Comparison of ENCODE assay signal across 18 cellular contexts in genomic region chr4:146590801-146591200, GRCh38. TPM values are rescaled to one million over a fixed set of nuclear protein-coding genes. Genes with fewer than 3 reads are reported as not detected.
DNase-seq lines count a peak whose midpoint lies in the region; TF ChIP-seq lines count a peak whose summit lies in the region.
"Had no signal": no experiment of that assay in that cellular context is flagged by ENCODE, and none has a peak within 500 bp of the region (broad histone marks: within the 10 kb centered on the region; RNA-seq: fewer than 3 reads in every experiment).

No MANE protein-coding gene starts in this region.

- H2BK20ac ChIP-seq in H9 (ENCODE audit: low read depth, low read length, poor library complexity, severe bottlenecking) = no peak overlapping the region

- no peak overlapping the region for H3K4ac ChIP-seq in H9 (ENCODE audit: low read depth, low read length)

- H3K23me2 ChIP-seq in H9 (ENCODE audit: insufficient read length, low read depth, low read length, poor library complexity, severe bottlenecking) = no peaks in the 10 kb centered on the region

- TF ChIP-seq CTCF in H9 (conservative IDR thresholded peaks at IDR 0.05) = no peak
- TF ChIP-seq CTCF in WERI-Rb-1 (IDR thresholded peaks at IDR 0.05; ENCODE audit: low read depth, low read length) = no peak

- H3K23ac ChIP-seq in H9 (ENCODE audit: insufficient read length, low read depth, low read length) = no peak overlapping the region

- H3K79me1 ChIP-seq in H9 (ENCODE audit: insufficient read depth, low read depth, low read length, poor library complexity, severe bottlenecking) = no peaks in the 10 kb centered on the region

- H3K36me3 Mint-ChIP-seq in H9 (ENCODE audit: insufficient read depth in 1 of 3, low read depth in 3 of 3) = no peaks in the 10 kb centered on the region; a peak in 1 of 7 replicates
- H3K36me3 Mint-ChIP-seq: CD4-positive, alpha-beta memory T cell had no signal

- H3K27me3 ChIP-seq in H9 (ENCODE audit: insufficient read depth, low read length) (no peaks in the 10 kb centered on the region), WERI-Rb-1 (ENCODE audit: insufficient read depth, low read depth, severe bottlenecking) (no peaks in the 10 kb centered on the region)

- H3K9me3 ChIP-seq in H9 (ENCODE audit: control insufficient read depth, low read depth, low read length) (no peaks in the 10 kb centered on the region), WERI-Rb-1 (ENCODE audit: severe bottlenecking) (peaks cover 4% of the 10 kb centered on the region)
- H3K9me3 ChIP-seq: Caco-2, HAP-1 had no signal

- no peak overlapping the region for H4K8ac ChIP-seq in H9 (replicated peaks; ENCODE audit: insufficient read length, low read depth, low read length)

- no peaks in the 10 kb centered on the region for H3K36me3 ChIP-seq in WERI-Rb-1
- H3K36me3 ChIP-seq: HAP-1 had no signal

- peak overlapping the region; percentile 42 for H4K5ac ChIP-seq in H9 (ENCODE audit: insufficient read length, low read depth, low read length)

- no peaks in the 10 kb centered on the region for H4K20me1 ChIP-seq in H9 (ENCODE audit: control insufficient read depth, insufficient read depth, insufficient read length)

- no peak overlapping the region for H2BK12ac ChIP-seq in H9 (ENCODE audit: insufficient read length, low read depth, low read length)

- no peak overlapping the region for H2AFZ ChIP-seq in H9 (ENCODE audit: low read length)
- H2AFZ ChIP-seq: GM23338 had no signal

- H3K27ac Mint-ChIP-seq in H9 = no peak overlapping the region
- H3K27ac Mint-ChIP-seq: CD4-positive, alpha-beta memory T cell; GM23338; HFFc6 had no signal

- H3T11ph ChIP-seq in H9 (ENCODE audit: low read length) = no peak overlapping the region

- H2BK15ac ChIP-seq in H9 (ENCODE audit: low read depth, low read length) = no peak overlapping the region

- no peak overlapping the region for H3K9ac ChIP-seq in H9 (ENCODE audit: extremely low read depth, insufficient read length, low read length)

- no peak overlapping the region for H2AK5ac ChIP-seq in H9 (ENCODE audit: insufficient read length, low read length)

- H3K4me3 ChIP-seq in WERI-Rb-1 (ENCODE audit: low read depth, low read length) = no peak overlapping the region
- H3K4me3 ChIP-seq: GM12878, GM23338, HAP-1 had no signal

- no peak overlapping the region for H3K4me3 Mint-ChIP-seq in H9
- H3K4me3 Mint-ChIP-seq: CD4-positive, alpha-beta memory T cell; GM23338; HFFc6 had no signal

- peaks cover 4 to 7% of the 10 kb centered on the region in 2 experiments; a peak in 4 of 5 replicates for H3K9me3 Mint-ChIP-seq in H9
- H3K9me3 Mint-ChIP-seq: HFFc6 had no signal

- H3K27ac ChIP-seq in H9 (ENCODE audit: insufficient read length, low read depth, low read length) = no peak overlapping the region
- peak overlapping the region; percentile 63 for H3K27ac ChIP-seq in WERI-Rb-1

- no peak for DNase-seq in H9
- DNase-seq in NCI-H524 treated with DMSO at 0.1 percent for 48 hours (lab: John Stamatoyannopoulos, UW) = peak; percentile 88
- peak; percentile 80 for DNase-seq in WERI-Rb-1
- no peak for DNase-seq in NCI-H1694 treated with DMSO at 0.1 percent for 48 hours (lab: John Stamatoyannopoulos, UW)
- no peak for DNase-seq in COLO829 (ENCODE audit: low spot score)
- DNase-seq in germinal center (ENCODE audit: low spot score) = no peak
- DNase-seq: C1 segment of cervical spinal cord; Caco-2; CD4-positive, alpha-beta memory T cell; DMS79; EL; GDM1; HFFc6 had no signal

- no peak overlapping the region for H2BK5ac ChIP-seq in H9 (ENCODE audit: insufficient read length, low read length)

- H3K4me2 ChIP-seq in H9 (ENCODE audit: insufficient read depth, insufficient read length, low read length) = no peak overlapping the region
- H3K4me2 ChIP-seq: GM23338 had no signal

- H3K18ac ChIP-seq in H9 (ENCODE audit: insufficient read length, low read depth, low read length) = no peak overlapping the region

- H3K14ac ChIP-seq in H9 (ENCODE audit: insufficient read depth, low read length) = no peak overlapping the region

- H3K4me1 Mint-ChIP-seq in H9 = no peaks in the 10 kb centered on the region
- H3K4me1 Mint-ChIP-seq: CD4-positive, alpha-beta memory T cell; GM23338 had no signal

- no peak overlapping the region for H4K91ac ChIP-seq in H9 (ENCODE audit: insufficient read length, low read depth, low read length)

- H2BK120ac ChIP-seq in H9 (ENCODE audit: low read depth, low read length, poor library complexity, severe bottlenecking) = no peak overlapping the region

- no peaks in the 10 kb centered on the region for H3K79me2 ChIP-seq in H9 (ENCODE audit: insufficient read depth, low read length)

- H3K4me1 ChIP-seq in H9 (ENCODE audit: insufficient read depth, low read length) = no peaks in the 10 kb centered on the region
- H3K4me1 ChIP-seq: Caco-2, HAP-1 had no signal

- no CpG with 5 or more reads among the region's 3 CpGs for whole genome bisulfite sequencing in H9 (ENCODE audit: extremely low coverage, insufficient read length, low lambda C conversion rate)

- no peak overlapping the region for H3K56ac ChIP-seq in H9 (ENCODE audit: insufficient read length, low read depth, low read length)

- H3K27me3 Mint-ChIP-seq in H9 (ENCODE audit: low read depth) = no peaks in the 10 kb centered on the region

RNA-seq across cellular contexts. Expression of gene POU4F2, which starts 47.9 kb away (rescaled TPM):
- not detected in 2 replicates for total RNA-seq in H9 (2021)
- total RNA-seq: A172; Caco-2; CD4-positive, alpha-beta memory T cell; GM12878; GM23338; H4; HFFc6 had no signal

Comparison
In these comparisons a context has a peak if more than half of its experiments do, and no peak if none do; other contexts are left out.
1. DNase-seq: peak in NCI-H524 treated with DMSO at 0.1 percent for 48 hours (single experiment) and WERI-Rb-1 (single experiment); none in H9 (single experiment), NCI-H1694 treated with DMSO at 0.1 percent for 48 hours (single experiment), COLO829 (single experiment) and germinal center (single experiment).